In genomic region chr2:239296020-239296932, GRCh38 we compare ENCODE assay signal across 12 cellular contexts.
DNase-seq lines count a peak whose midpoint lies in the region; ATAC-seq and FAIRE-seq lines count a peak whose summit lies in the region.
"Had no signal": no experiment of that assay in that cellular context is flagged by ENCODE, and none has a peak within 500 bp of the region (broad histone marks: within the 10 kb centered on the region; RNA-seq: fewer than 3 reads in every experiment).

No MANE protein-coding gene starts in this region.

- DNase-seq in COLO668 (lab: John Stamatoyannopoulos, UW; ENCODE audit: unreplicated experiment) (peak; percentile 9), SK-MEL-5 (ENCODE audit: low read depth, low spot score) (peak; percentile 86), head of caudate nucleus (peak in 37 of 42 donors; percentile 19 to 83 (median 65)), posterior cingulate gyrus (peak in 7 of 10 donors; percentile 23 to 91 (median 62)), urothelium cell line (ENCODE audit: low spot score) (no peak), NCI-H2196 (lab: John Stamatoyannopoulos, UW; ENCODE audit: unreplicated experiment) (no peak)
- DNase-seq in stimulated activated CD4-positive, alpha-beta T cell treated with anti-CD3 and anti-CD28 coated beads, Interleukin-4, amount 100 ng/mL, for 1 hour = no peak
- DNase-seq: EL; NCI-H1048; stimulated activated CD4-positive, alpha-beta T cell treated with anti-CD3 and anti-CD28 coated beads, Interleukin-1b, Interleukin-23, amount 100 ng/mL, for 48 hours had no signal

- in situ Hi-C loops in SK-MEL-5 (cut with HindIII; ENCODE audit: low pct_unique_long_range_greater_than_20kb, low sequenced_read_pairs) = no loop called here

- intact Hi-C loops in head of caudate nucleus (cut with DNase I) (no loop called here), posterior cingulate gyrus (cut with DNase I) (no loop called here)

- ATAC-seq in GM18520 (IDR thresholded peaks at IDR 0.05; ENCODE audit: unreplicated experiment) = no peak
- ATAC-seq: left lung had no signal

- no peak for FAIRE-seq in urothelium cell line (lab: Jason Lieb, UNC)

Comparison
In these comparisons a context has a peak if more than half of its experiments do, and no peak if none do; other contexts are left out.
1. DNase-seq: peak in COLO668 (single experiment), SK-MEL-5 (single experiment), head of caudate nucleus (37 of 42) and posterior cingulate gyrus (7 of 10); none in urothelium cell line (single experiment), stimulated activated CD4-positive, alpha-beta T cell treated with anti-CD3 and anti-CD28 coated beads, Interleukin-4, amount 100 ng/mL, for 1 hour (single experiment) and NCI-H2196 (single experiment).